1 cellular context compared by ENCODE assay signal in genomic region chr3:35409991-35410390, GRCh38.
TF ChIP-seq lines count a peak whose summit lies in the region.

No MANE protein-coding gene starts in this region.

TF ChIP-seq in K562, 482 proteins besides CTCF, POLR2A, EP300 and RAD21 (continued from another document):
- TF ChIP-seq MAFF (IDR thresholded peaks at IDR 0.05; ENCODE audit: low read length) (peak; percentile 78; the same call in 1 of the 2 replicates), C11orf30 (IDR thresholded peaks at IDR 0.05; ENCODE audit: low read depth) (peak; percentile 81), MNT (conservative IDR thresholded peaks at IDR 0.05) (no peak)
